10 cellular contexts compared by ENCODE assay signal in the genomic region with DNA sequence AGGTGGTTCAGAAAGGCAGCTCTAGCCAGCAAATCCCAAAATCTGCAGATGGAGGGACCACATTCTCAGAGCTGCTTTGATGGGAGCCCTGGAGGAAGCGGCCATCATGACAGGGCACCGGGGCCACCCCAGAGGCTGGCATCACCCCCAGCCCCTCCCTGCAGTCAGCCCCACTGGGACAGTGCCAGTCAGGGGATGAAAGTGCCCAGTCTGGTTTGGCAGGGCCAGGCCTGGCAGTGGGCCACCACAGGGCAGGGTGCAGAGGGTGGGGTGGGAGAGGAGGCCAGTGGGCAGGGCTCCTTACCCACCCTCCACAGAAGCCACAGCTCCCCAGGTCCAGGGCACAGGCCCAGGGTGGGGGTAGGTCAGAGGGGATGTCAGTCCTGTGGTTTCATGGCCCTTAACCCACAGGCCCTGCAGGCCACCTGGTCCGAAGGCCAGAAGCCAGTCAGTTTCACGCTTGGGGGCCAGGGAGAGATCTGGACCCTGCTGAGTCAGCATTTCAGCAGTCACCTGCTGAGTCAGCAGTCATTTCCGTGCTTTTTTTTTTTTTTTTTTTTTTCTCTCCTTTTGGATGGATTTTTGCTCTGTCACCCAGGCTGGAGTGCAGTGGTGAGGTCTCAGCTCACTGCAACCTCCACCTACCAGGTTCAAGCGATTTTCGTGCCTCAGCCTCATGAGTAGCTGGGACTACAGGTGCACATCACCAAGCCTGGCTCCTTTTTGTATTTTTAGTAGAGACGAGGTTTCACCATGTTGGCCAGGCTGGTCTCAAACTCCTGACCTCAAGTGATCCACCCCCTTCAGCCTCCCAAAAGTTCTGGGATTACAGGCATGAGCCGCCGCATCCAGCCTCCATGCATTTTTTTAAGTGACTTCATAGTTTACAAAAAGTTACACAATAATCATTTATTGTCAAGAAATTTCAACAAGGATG. TPM values are rescaled to one million over a fixed set of nuclear protein-coding genes. Genes with fewer than 3 reads are reported as not detected.
A peak's percentile ranks its signal among the peaks of the same experiment; 100 is the strongest.
DNase-seq lines count a peak whose midpoint lies in the region; ATAC-seq, FAIRE-seq and TF ChIP-seq lines count a peak whose summit lies in the region.
"Had no signal": no experiment of that assay in that cellular context is flagged by ENCODE, and none has a peak within 500 bp of the region (broad histone marks: within the 10 kb centered on the region; RNA-seq: fewer than 3 reads in every experiment).

No MANE protein-coding gene starts in this region.

- 0 out of 2 replicates have a peak, but pooled peaks cover 4% of the 10 kb centered on the region for H3K36me3 Mint-ChIP-seq in WTC11
- H3K36me3 Mint-ChIP-seq: CD4-positive, alpha-beta memory T cell had no signal

- TF ChIP-seq CTCF in heart left ventricle (IDR thresholded peaks at IDR 0.05) (no peak), right atrium auricular region (IDR thresholded peaks at IDR 0.05) (no peak), WTC11 (IDR thresholded peaks at IDR 0.05) (no peak), keratinocyte (optimal IDR thresholded peaks at IDR 0.05 in 1 of 3, IDR thresholded peaks at IDR 0.05 in 1 of 3, conservative IDR thresholded peaks at IDR 0.05 in 1 of 3; ENCODE audit: extremely low read depth in 1 of 3, insufficient read depth in 2 of 3, low read length in 3 of 3) (no peak)

- no peak overlapping the region for H3K9ac ChIP-seq in keratinocyte (ENCODE audit: control insufficient read depth, extremely low read depth, insufficient read depth, low read length)

- no peak overlapping the region for H3K4me3 ChIP-seq in heart left ventricle
- no peak overlapping the region for H3K4me3 ChIP-seq in right atrium auricular region
- no peak overlapping the region for H3K4me3 ChIP-seq in keratinocyte (ENCODE audit: control insufficient read depth in 2 of 3, extremely low read depth in 1 of 3, insufficient read depth in 2 of 3, low read depth in 1 of 3, low read length in 3 of 3)

- H2AFZ ChIP-seq in keratinocyte (ENCODE audit: control insufficient read depth, low read length): no peak overlapping the region

- intact Hi-C loops in heart left ventricle (cut with DNase I): no loop called here

- H3K27me3 Mint-ChIP-seq in WTC11 (ENCODE audit: low read depth): no peaks in the 10 kb centered on the region

- no peaks in the 10 kb centered on the region for H3K9me3 ChIP-seq in heart left ventricle
- H3K9me3 ChIP-seq in right atrium auricular region: no peaks in the 10 kb centered on the region
- no peaks in the 10 kb centered on the region for H3K9me3 ChIP-seq in keratinocyte (ENCODE audit: control insufficient read depth, low read depth, low read length)

- POLR2A ChIA-PET in WTC11 (lab: Charles Lee): interaction anchor here (1.1 kb wide), 1 partner anchor 19 kb away, joined by 10 read pairs; a partner anchor contains a TSS

- H3K4me2 ChIP-seq in keratinocyte (ENCODE audit: control insufficient read depth, extremely low read depth, insufficient read depth, low read depth, low read length): peak overlapping the region; percentile 37

- H3K27ac Mint-ChIP-seq in WTC11: no peak overlapping the region

- ATAC-seq in heart left ventricle: peak; percentile 64 to 86 (median 74)
- peak; percentile 27 for ATAC-seq in WTC11
- no peak for ATAC-seq in GM18502 (IDR thresholded peaks at IDR 0.05; ENCODE audit: poor library complexity, unreplicated experiment)
- no peak for ATAC-seq in HG03139 (IDR thresholded peaks at IDR 0.05; ENCODE audit: unreplicated experiment)

- H3K27me3 ChIP-seq in heart left ventricle: no peaks in the 10 kb centered on the region
- no peaks in the 10 kb centered on the region for H3K27me3 ChIP-seq in right atrium auricular region
- no peaks in the 10 kb centered on the region for H3K27me3 ChIP-seq in keratinocyte (ENCODE audit: control insufficient read depth, extremely low read depth, insufficient read depth, low read length)

- FAIRE-seq in keratinocyte (lab: Jason Lieb, UNC) (no peak), urothelium cell line (lab: Jason Lieb, UNC) (peak; percentile 52)

- H3K4me1 Mint-ChIP-seq in WTC11: peaks cover 10% of the 10 kb centered on the region

- H4K20me1 ChIP-seq in keratinocyte (ENCODE audit: control insufficient read depth, extremely low read depth, insufficient read depth, low read length): no peaks in the 10 kb centered on the region

- peaks cover 0 to 20% (median 11%) of the 10 kb centered on the region in 12 donors for H3K4me1 ChIP-seq in heart left ventricle
- peaks cover 0 to 4% of the 10 kb centered on the region in 2 donors for H3K4me1 ChIP-seq in right atrium auricular region
- H3K4me1 ChIP-seq in keratinocyte (ENCODE audit: control insufficient read depth, extremely low read depth, insufficient read depth, low read length): peaks cover 27% of the 10 kb centered on the region

- 59 to 62% (median 60%) methylated on average over 10 of the region's 10 CpGs for WGBS in heart left ventricle, 4 donors

- no peak for TF ChIP-seq POLR2A in heart left ventricle (IDR thresholded peaks at IDR 0.05)

- H3K4me3 Mint-ChIP-seq in WTC11: no peak overlapping the region
- H3K4me3 Mint-ChIP-seq: CD4-positive, alpha-beta memory T cell had no signal

- H3K79me2 ChIP-seq in keratinocyte (ENCODE audit: control insufficient read depth, insufficient read depth, low read length): no peaks in the 10 kb centered on the region

- CTCF ChIA-PET in WTC11 (lab: Charles Lee): interaction anchor here (0.6 to 1.2 kb wide), 7 partner anchors 9 to 546 kb away, joined by 3 to 6 read pairs (median 3); no protein-coding TSS in a partner anchor

- DNase-seq in heart left ventricle (peak in 1 of 5 donors; percentile 68), right atrium auricular region (ENCODE audit: low spot score) (no peak), WTC11 (ENCODE audit: low spot score) (no peak), keratinocyte (ENCODE audit: low read depth, low spot score) (no peak), urothelium cell line (ENCODE audit: low spot score) (peak; percentile 74)
- DNase-seq in NK-92 treated with Interleukin-12 subunit alpha and Interleukin-12 subunit beta, amount 100 ng/mL, for 24 hours (lab: John Stamatoyannopoulos, UW): no peak
- DNase-seq: CD4-positive, alpha-beta memory T cell; NCI-H146 had no signal

- H3K36me3 ChIP-seq in heart left ventricle (no peaks in the 10 kb centered on the region), right atrium auricular region (no peaks in the 10 kb centered on the region), keratinocyte (ENCODE audit: control insufficient read depth in 2 of 2, extremely low read depth in 1 of 2, insufficient read depth in 2 of 2, low read length in 2 of 2) (peaks cover 0 to 8% of the 10 kb centered on the region in 2 experiments)

- H3K27ac ChIP-seq in heart left ventricle (no peak overlapping the region), right atrium auricular region (no peak overlapping the region), keratinocyte (ENCODE audit: control insufficient read depth, insufficient read depth, low read length) (no peak overlapping the region)

- dilution Hi-C loops in keratinocyte (cut with MboI; ENCODE audit: extremely low pct_ligation_motif_present, low sequenced_read_pairs): no loop called here

- H3K9me1 ChIP-seq in keratinocyte (ENCODE audit: control insufficient read depth, extremely low read depth, insufficient read depth, low read length): no peaks in the 10 kb centered on the region

- H3K9me3 Mint-ChIP-seq in WTC11: no peaks in the 10 kb centered on the region
- H3K9me3 Mint-ChIP-seq: CD4-positive, alpha-beta memory T cell had no signal

RNA-seq across cellular contexts. Expression of a gene that starts 10.4 kb away (rescaled TPM):
- total RNA-seq in heart left ventricle (10 to 100 TPM in 2 of 9 donors, 1 to 10 TPM in 7; 7.0 to 13.6 (median 8.2) TPM), right atrium auricular region (10 to 100 TPM in 1 of 2 donors, 1 to 10 TPM in 1; 6.6 to 18.2 TPM), WTC11 (2021) (34.0 to 38.7 TPM (median 37.9 TPM) in 3 replicates)
- polyA plus RNA-seq in heart left ventricle (10 to 100 TPM; 10.8 to 17.9 TPM), keratinocyte (12.7 to 18.0 TPM (median 15.9 TPM) in 3 replicates)
- polyA plus RNA-seq in keratinocyte (2011; ENCODE audit: low read depth): 1.1 TPM
- polyA plus RNA-seq in keratinocyte (2011; cell fraction: cytosol; rRNA removed): 19.2 and 31.9 TPM in 2 replicates
- 12.6 and 23.7 TPM in 2 replicates for polyA plus RNA-seq in keratinocyte (2011; cell fraction: nucleus; rRNA removed)
- polyA plus RNA-seq in keratinocyte (2012; ENCODE audit: low replicate concordance): 7.6 and 22.4 TPM in 2 replicates
- 16.8 to 29.2 TPM (median 18.2 TPM) in 3 replicates for polyA minus RNA-seq in keratinocyte
- 22.8 TPM for polyA minus RNA-seq in keratinocyte (2011; cell fraction: cytosol; rRNA and poly(A)+ RNA removed)
- 7.3 and 11.3 TPM in 2 replicates for polyA minus RNA-seq in keratinocyte (2011; cell fraction: nucleus; rRNA and poly(A)+ RNA removed)

RNA-seq across cellular contexts. Expression of a gene that starts 19.3 kb away (rescaled TPM):
- total RNA-seq in heart left ventricle: 100 to 1,000 TPM in 8 of 9 donors, 10 to 100 TPM in 1; 98.8 to 182 (median 133) TPM
- 100 to 1,000 TPM; 343 to 525 TPM for polyA plus RNA-seq in heart left ventricle
- total RNA-seq in right atrium auricular region: 100 to 1,000 TPM in 1 of 2 donors, 10 to 100 TPM in 1; 87.9 to 127 TPM
- 134 to 139 TPM (median 136 TPM) in 3 replicates for total RNA-seq in WTC11 (2021)
- 78.5 to 96.8 TPM (median 84.2 TPM) in 3 replicates for polyA plus RNA-seq in keratinocyte
- polyA plus RNA-seq in keratinocyte (2011; ENCODE audit: low read depth): 24.0 TPM
- 57.8 and 111 TPM in 2 replicates for polyA plus RNA-seq in keratinocyte (2011; cell fraction: cytosol; rRNA removed)
- polyA plus RNA-seq in keratinocyte (2011; cell fraction: nucleus; rRNA removed): 30.0 and 35.9 TPM in 2 replicates
- 41.1 and 105 TPM in 2 replicates for polyA plus RNA-seq in keratinocyte (2012; ENCODE audit: low replicate concordance)
- 30.5 to 47.6 TPM (median 34.7 TPM) in 3 replicates for polyA minus RNA-seq in keratinocyte
- 64.1 TPM for polyA minus RNA-seq in keratinocyte (2011; cell fraction: cytosol; rRNA and poly(A)+ RNA removed)
- polyA minus RNA-seq in keratinocyte (2011; cell fraction: nucleus; rRNA and poly(A)+ RNA removed): 11.9 and 17.5 TPM in 2 replicates

RNA-seq across cellular contexts. Expression of a gene that starts 38.6 kb away (rescaled TPM):
- total RNA-seq in heart left ventricle (10 to 100 TPM; 37.4 to 90.8 (median 40.3) TPM), right atrium auricular region (10 to 100 TPM; 33.7 to 59.5 TPM), WTC11 (2021) (83.7 to 113 TPM (median 90.8 TPM) in 3 replicates)
- polyA plus RNA-seq in heart left ventricle (10 to 100 TPM; 53.8 to 81.4 TPM), keratinocyte (79.6 to 84.1 TPM (median 81.9 TPM) in 3 replicates)
- polyA plus RNA-seq in keratinocyte (2011; ENCODE audit: low read depth): 129 TPM
- polyA plus RNA-seq in keratinocyte (2011; cell fraction: cytosol; rRNA removed): 52.0 and 88.7 TPM in 2 replicates
- 202 and 243 TPM in 2 replicates for polyA plus RNA-seq in keratinocyte (2011; cell fraction: nucleus; rRNA removed)
- 78.6 and 84.6 TPM in 2 replicates for polyA plus RNA-seq in keratinocyte (2012; ENCODE audit: low replicate concordance)
- 119 to 188 TPM (median 121 TPM) in 3 replicates for polyA minus RNA-seq in keratinocyte
- 127 TPM for polyA minus RNA-seq in keratinocyte (2011; cell fraction: cytosol; rRNA and poly(A)+ RNA removed)
- polyA minus RNA-seq in keratinocyte (2011; cell fraction: nucleus; rRNA and poly(A)+ RNA removed): 73.6 and 83.2 TPM in 2 replicates

RNA-seq across cellular contexts. Expression of a gene that starts 38.9 kb away (rescaled TPM):
- total RNA-seq in heart left ventricle (10 to 100 TPM; 10.2 to 22.3 (median 13.3) TPM), right atrium auricular region (10 to 100 TPM; 20.3 to 22.2 TPM), WTC11 (2021) (44.7 to 46.7 TPM (median 45.4 TPM) in 3 replicates)
- polyA plus RNA-seq in heart left ventricle (10 to 100 TPM; 22.4 to 23.6 TPM), keratinocyte (46.5 to 58.3 TPM (median 48.7 TPM) in 3 replicates)
- polyA plus RNA-seq in keratinocyte (2011; ENCODE audit: low read depth): 25.1 TPM
- 23.0 and 33.9 TPM in 2 replicates for polyA plus RNA-seq in keratinocyte (2011; cell fraction: cytosol; rRNA removed)
- polyA plus RNA-seq in keratinocyte (2011; cell fraction: nucleus; rRNA removed): 95.0 and 108 TPM in 2 replicates
- polyA plus RNA-seq in keratinocyte (2012; ENCODE audit: low replicate concordance): 31.9 and 34.6 TPM in 2 replicates
- 13.3 to 14.5 TPM (median 13.8 TPM) in 3 replicates for polyA minus RNA-seq in keratinocyte
- 10.9 TPM for polyA minus RNA-seq in keratinocyte (2011; cell fraction: cytosol; rRNA and poly(A)+ RNA removed)
- 8.8 and 12.7 TPM in 2 replicates for polyA minus RNA-seq in keratinocyte (2011; cell fraction: nucleus; rRNA and poly(A)+ RNA removed)

RNA-seq across cellular contexts. Expression of a gene that starts 55.9 kb away (rescaled TPM):
- total RNA-seq in heart left ventricle (10 to 100 TPM in 1 of 9 donors, 1 to 10 TPM in 8; 3.5 to 10.1 (median 6.3) TPM), right atrium auricular region (1 to 10 TPM; 3.8 to 5.1 TPM), WTC11 (2021) (34.3 to 36.8 TPM (median 35.2 TPM) in 3 replicates)
- polyA plus RNA-seq in heart left ventricle (10 to 100 TPM in 1 of 2 donors, 1 to 10 TPM in 1; 8.2 to 20.0 TPM), keratinocyte (15.4 to 22.3 TPM (median 17.2 TPM) in 3 replicates)
- polyA plus RNA-seq in keratinocyte (2011; ENCODE audit: low read depth): 14.2 TPM
- 9.4 and 17.8 TPM in 2 replicates for polyA plus RNA-seq in keratinocyte (2011; cell fraction: cytosol; rRNA removed)
- 18.3 and 20.9 TPM in 2 replicates for polyA plus RNA-seq in keratinocyte (2011; cell fraction: nucleus; rRNA removed)
- polyA plus RNA-seq in keratinocyte (2012; ENCODE audit: low replicate concordance): 14.4 and 31.9 TPM in 2 replicates
- polyA minus RNA-seq in keratinocyte: 2.9 to 5.9 TPM (median 4.5 TPM) in 3 replicates
- polyA minus RNA-seq in keratinocyte (2011; cell fraction: cytosol; rRNA and poly(A)+ RNA removed): 7.5 TPM
- 4.0 and 4.1 TPM in 2 replicates for polyA minus RNA-seq in keratinocyte (2011; cell fraction: nucleus; rRNA and poly(A)+ RNA removed)

Comparison
In these comparisons a context has a peak if more than half of its experiments do, and no peak if none do; other contexts are left out.
1. ATAC-seq: peak in heart left ventricle (4 of 4) and WTC11 (single experiment); none in GM18502 (single experiment) and HG03139 (single experiment).